8 cellular contexts compared by ENCODE assay signal in genomic region chr17:74296548-74296936, GRCh38. TPM values are rescaled to one million over a fixed set of nuclear protein-coding genes. Genes with fewer than 3 reads are reported as not detected.
DNase-seq lines count a peak whose midpoint lies in the region; ATAC-seq and TF ChIP-seq lines count a peak whose summit lies in the region.

No MANE protein-coding gene starts in this region.

- peak overlapping the region; percentile 33 for H3K27ac Mint-ChIP-seq in progenitor cell of endocrine pancreas

- DNase-seq in stimulated activated CD4-positive, alpha-beta T cell treated with anti-CD3 and anti-CD28 coated beads, Interleukin-15, amount 100 ng/mL, for 24 hours: peak; percentile 51
- DNase-seq in stimulated activated CD4-positive, alpha-beta T cell treated with anti-CD3 and anti-CD28 coated beads, Interleukin-4, amount 100 ng/mL, for 4 hours: no peak
- peak; percentile 25 for DNase-seq in NCI-H146 treated with DMSO at 0.1 percent for 48 hours (lab: John Stamatoyannopoulos, UW; ENCODE audit: unreplicated experiment)
- DNase-seq in activated CD4-positive, alpha-beta T cell treated with anti-CD3 and anti-CD28 coated beads, Interleukin-2, amount 50 U/mL, for 48 hours: peak; percentile 50 to 64
- DNase-seq in glomerular endothelial cell (ENCODE audit: extremely low read depth, low read depth, low spot score): peak; percentile 3
- DNase-seq in progenitor cell of endocrine pancreas (ENCODE audit: low spot score, unreplicated experiment): peak; percentile 28

- H3K27me3 Mint-ChIP-seq in progenitor cell of endocrine pancreas: peaks cover 15% of the 10 kb centered on the region

- TF ChIP-seq CTCF in progenitor cell of endocrine pancreas (IDR thresholded peaks at IDR 0.05; ENCODE audit: unreplicated experiment): peak; percentile 62

- ATAC-seq in HG03175 (IDR thresholded peaks at IDR 0.05; ENCODE audit: unreplicated experiment) (no peak), HG02759 (IDR thresholded peaks at IDR 0.05; ENCODE audit: unreplicated experiment) (no peak)

- no peak overlapping the region for H3K4me3 Mint-ChIP-seq in progenitor cell of endocrine pancreas (ENCODE audit: low read depth)

- H3K36me3 Mint-ChIP-seq in progenitor cell of endocrine pancreas (ENCODE audit: insufficient read depth): no peaks in the 10 kb centered on the region

- H3K9me3 Mint-ChIP-seq in progenitor cell of endocrine pancreas (ENCODE audit: low read depth): peaks cover 2% of the 10 kb centered on the region

- peaks cover 9% of the 10 kb centered on the region for H3K4me1 Mint-ChIP-seq in progenitor cell of endocrine pancreas (ENCODE audit: low read depth)

RNA-seq across cellular contexts. Expression of gene DNAI2, which starts 22.5 kb away (rescaled TPM):
- not detected in 2 replicates for total RNA-seq in glomerular endothelial cell
- total RNA-seq in progenitor cell of endocrine pancreas: not detected in 2 replicates

RNA-seq across cellular contexts. Expression of gene KIF19, which starts 29.5 kb away (rescaled TPM):
- 17.2 and 21.4 TPM in 2 replicates for total RNA-seq in glomerular endothelial cell
- 1.7 and 2.2 TPM in 2 replicates for total RNA-seq in progenitor cell of endocrine pancreas

Comparison
In these comparisons a context has a peak if more than half of its experiments do, and no peak if none do; other contexts are left out.
1. DNase-seq: peak in stimulated activated CD4-positive, alpha-beta T cell treated with anti-CD3 and anti-CD28 coated beads, Interleukin-15, amount 100 ng/mL, for 24 hours (single experiment), NCI-H146 treated with DMSO at 0.1 percent for 48 hours (single experiment), activated CD4-positive, alpha-beta T cell treated with anti-CD3 and anti-CD28 coated beads, Interleukin-2, amount 50 U/mL, for 48 hours (2 of 2), glomerular endothelial cell (single experiment) and progenitor cell of endocrine pancreas (single experiment); none in stimulated activated CD4-positive, alpha-beta T cell treated with anti-CD3 and anti-CD28 coated beads, Interleukin-4, amount 100 ng/mL, for 4 hours (0 of 2).